1 cellular context compared by ENCODE assay signal in genomic region chr18:79466591-79466990, GRCh38.
TF ChIP-seq lines count a peak whose summit lies in the region.

No MANE protein-coding gene starts in this region.

TF ChIP-seq in IMR-90, 13 proteins besides CTCF, POLR2A, EP300 and RAD21 (continued from another document):
- TF ChIP-seq NFE2L2 (IDR thresholded peaks at IDR 0.05; ENCODE audit: low read depth, low read length) (no peak), MAZ (IDR thresholded peaks at IDR 0.05; ENCODE audit: borderline replicate concordance, low read depth, low read length) (no peak)
